18 cellular contexts compared by ENCODE assay signal in genomic region chr12:98780261-98780660, GRCh38.
DNase-seq lines count a peak whose midpoint lies in the region; ATAC-seq and TF ChIP-seq lines count a peak whose summit lies in the region.
"Had no signal": no experiment of that assay in that cellular context is flagged by ENCODE, and none has a peak within 500 bp of the region (broad histone marks: within the 10 kb centered on the region; RNA-seq: fewer than 3 reads in every experiment).

No MANE protein-coding gene starts in this region.

- in situ Hi-C loops in astrocyte of the cerebellum (cut with HindIII; ENCODE audit: low sequenced_read_pairs): no loop called here

- peak; percentile 4 for DNase-seq in A172 (ENCODE audit: low spot score)
- DNase-seq in GM23338 (ENCODE audit: low spot score): no peak
- peak; percentile 45 for DNase-seq in astrocyte of the cerebellum (ENCODE audit: low read depth)
- peak; percentile 17 for DNase-seq in renal cortical epithelial cell (ENCODE audit: low read depth)
- no peak for DNase-seq in NCI-H128 (lab: John Stamatoyannopoulos, UW; ENCODE audit: unreplicated experiment)
- no peak for DNase-seq in central memory CD4-positive, alpha-beta T cell
- no peak for DNase-seq in SIG-M5 treated with dmso at 0.1 percent for 504 hours (lab: John Stamatoyannopoulos, UW; ENCODE audit: unreplicated experiment)
- DNase-seq: BE2C; CD8-positive, alpha-beta T cell; COR-L47; DMS153; DMS79 treated with DMSO at 0.1 percent for 48 hours; GF-D8; HCEC 1CT; HFFc6 had no signal

- no peaks in the 10 kb centered on the region for H3K36me3 ChIP-seq in GM23338 (ENCODE audit: insufficient read depth)
- H3K36me3 ChIP-seq: BE2C had no signal

- no peak overlapping the region for H3K4me2 ChIP-seq in GM23338

- 0 out of 2 replicates have a peak overlapping the region, but pooled peaks have one; percentile 10 for H2AFZ ChIP-seq in GM23338

- H3K4me1 ChIP-seq in GM23338 (ENCODE audit: insufficient read depth): 0 out of 2 replicates have a peak, but pooled peaks cover 5% of the 10 kb centered on the region
- H3K4me1 ChIP-seq: BE2C had no signal

- no peak for TF ChIP-seq CTCF in GM23338 (conservative IDR thresholded peaks at IDR 0.05; ENCODE audit: low read depth in 2 of 2)
- no peak for TF ChIP-seq CTCF in astrocyte of the cerebellum (IDR thresholded peaks at IDR 0.05; ENCODE audit: low read depth, low read length, missing control alignments)

- no peak overlapping the region for H3K4me3 ChIP-seq in GM23338
- H3K4me3 ChIP-seq in astrocyte of the cerebellum (ENCODE audit: low read depth, low read length): no peak overlapping the region

- no peaks in the 10 kb centered on the region for H3K27me3 ChIP-seq in GM23338 (ENCODE audit: insufficient read depth)

- H3K79me2 ChIP-seq in GM23338 (replicated peaks; ENCODE audit: insufficient read depth): no peaks in the 10 kb centered on the region

- peaks cover 5% of the 10 kb centered on the region; the same call in 1 of the 2 replicates for H3K9me2 ChIP-seq in GM23338 (ENCODE audit: insufficient read depth)

- no peaks in the 10 kb centered on the region for H3K36me3 Mint-ChIP-seq in GM23338 (ENCODE audit: low read depth)
- H3K36me3 Mint-ChIP-seq: CD8-positive, alpha-beta T cell had no signal

- no peaks in the 10 kb centered on the region for H3K9me3 Mint-ChIP-seq in GM23338
- H3K9me3 Mint-ChIP-seq: CD8-positive, alpha-beta T cell; HFFc6 had no signal

- H3K4me3 Mint-ChIP-seq in GM23338: no peak overlapping the region
- H3K4me3 Mint-ChIP-seq: CD8-positive, alpha-beta T cell; HFFc6 had no signal

- no peaks in the 10 kb centered on the region for H4K20me1 ChIP-seq in GM23338 (replicated peaks; ENCODE audit: insufficient read depth)

- ATAC-seq in GM23338: no peak
- ATAC-seq: CD8-positive, alpha-beta T cell; HepG2 had no signal

- no peak overlapping the region for H3K27ac ChIP-seq in GM23338 (ENCODE audit: low read depth)
- H3K27ac ChIP-seq: 22Rv1, C4-2B had no signal

- peaks cover 3% of the 10 kb centered on the region for H3K27me3 Mint-ChIP-seq in GM23338 (ENCODE audit: insufficient read depth, low read depth, poor library complexity)

- H3K27ac Mint-ChIP-seq in GM23338: no peak overlapping the region
- H3K27ac Mint-ChIP-seq: CD8-positive, alpha-beta T cell; HFFc6 had no signal

- no peaks in the 10 kb centered on the region for H3F3A ChIP-seq in GM23338 (replicated peaks; ENCODE audit: low read depth)

- H3K4me1 Mint-ChIP-seq in GM23338: peaks cover 3% of the 10 kb centered on the region; the same call in 2 of the 3 replicates

TF ChIP-seq in GM23338, 12 proteins besides CTCF, POLR2A, EP300 and RAD21 (continues in another document):
- TF ChIP-seq ZNF114 (CRISPR knock-in tag; IDR thresholded peaks at IDR 0.05) (no peak), ZNF331 (CRISPR knock-in tag; IDR thresholded peaks at IDR 0.05; ENCODE audit: low read depth) (no peak), JUNB (IDR thresholded peaks at IDR 0.05; ENCODE audit: unreplicated experiment) (no peak), NANOG (IDR thresholded peaks at IDR 0.05; ENCODE audit: borderline replicate concordance) (no peak), POLR2AphosphoS5 (IDR thresholded peaks at IDR 0.05; ENCODE audit: low read depth) (no peak), EZH2phosphoT487 (IDR thresholded peaks at IDR 0.05; ENCODE audit: unreplicated experiment) (no peak), EZH2 (IDR thresholded peaks at IDR 0.05; ENCODE audit: low read depth, unreplicated experiment) (no peak), STAT1 (IDR thresholded peaks at IDR 0.05; ENCODE audit: unreplicated experiment) (no peak), CREB1 (CRISPR knock-in tag; IDR thresholded peaks at IDR 0.05; ENCODE audit: low read depth) (no peak), ZNF462 (CRISPR knock-in tag; IDR thresholded peaks at IDR 0.05) (no peak)
- TF ChIP-seq, protein P1, sequence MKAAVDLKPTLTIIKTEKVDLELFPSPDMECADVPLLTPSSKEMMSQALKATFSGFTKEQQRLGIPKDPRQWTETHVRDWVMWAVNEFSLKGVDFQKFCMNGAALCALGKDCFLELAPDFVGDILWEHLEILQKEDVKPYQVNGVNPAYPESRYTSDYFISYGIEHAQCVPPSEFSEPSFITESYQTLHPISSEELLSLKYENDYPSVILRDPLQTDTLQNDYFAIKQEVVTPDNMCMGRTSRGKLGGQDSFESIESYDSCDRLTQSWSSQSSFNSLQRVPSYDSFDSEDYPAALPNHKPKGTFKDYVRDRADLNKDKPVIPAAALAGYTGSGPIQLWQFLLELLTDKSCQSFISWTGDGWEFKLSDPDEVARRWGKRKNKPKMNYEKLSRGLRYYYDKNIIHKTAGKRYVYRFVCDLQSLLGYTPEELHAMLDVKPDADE (IDR thresholded peaks at IDR 0.05): no peak

Comparison
In these comparisons a context has a peak if more than half of its experiments do, and no peak if none do; other contexts are left out.
1. DNase-seq: peak in A172 (single experiment), astrocyte of the cerebellum (single experiment) and renal cortical epithelial cell (single experiment); none in GM23338 (single experiment), NCI-H128 (single experiment), central memory CD4-positive, alpha-beta T cell (single experiment) and SIG-M5 treated with dmso at 0.1 percent for 504 hours (single experiment).